Comparison of ENCODE assay signal across 8 cellular contexts in genomic region chr5:163696270-163696887, GRCh38.
DNase-seq lines count a peak whose midpoint lies in the region; ATAC-seq and TF ChIP-seq lines count a peak whose summit lies in the region.

No MANE protein-coding gene starts in this region.

- ATAC-seq in Right ventricle myocardium superior (ENCODE audit: poor library complexity) (peak; percentile 66), HCT116 (peak; percentile 93), mucosa of descending colon (peak; percentile 92)

- H3K36me3 ChIP-seq in HCT116 (ENCODE audit: control insufficient read depth in 1 of 2, insufficient read depth in 2 of 2, low read length in 2 of 2) (no peaks in the 10 kb centered on the region), mucosa of descending colon (ENCODE audit: low read depth) (no peaks in the 10 kb centered on the region)

- RAD21 ChIA-PET in HCT116 (lab: Charles Lee; ENCODE audit: low non-redundant PET in 1 of 2, low total read pairs in 2 of 2, uncharacterized antibody in 2 of 2, unreplicated experiment in 2 of 2), result no interaction called here

- no peak overlapping the region for H3K27ac ChIP-seq in HCT116 (ENCODE audit: low read depth, low read length)

- H2AFZ ChIP-seq in HCT116 (ENCODE audit: low read depth, low read length, poor library complexity, severe bottlenecking), result no peak overlapping the region

- H3K4me1 ChIP-seq in HCT116 (ENCODE audit: control insufficient read depth in 1 of 2, insufficient read depth in 2 of 2, low read length in 2 of 2), result no peaks in the 10 kb centered on the region
- no peaks in the 10 kb centered on the region for H3K4me1 ChIP-seq in mucosa of descending colon (ENCODE audit: low read depth)

- no peaks in the 10 kb centered on the region for H3K9me2 ChIP-seq in HCT116 (ENCODE audit: insufficient read depth)

- H4K20me1 ChIP-seq in HCT116 (ENCODE audit: insufficient read depth), result no peaks in the 10 kb centered on the region

- H3K4me3 ChIP-seq in HCT116 (replicated peaks in 1 of 2; ENCODE audit: low read depth in 1 of 2, low read length in 2 of 2) (no peak overlapping the region), LNCaP clone FGC (ENCODE audit: low read depth, low read length) (no peak overlapping the region), mucosa of descending colon (no peak overlapping the region)

- H3K9me3 ChIP-seq in HCT116 (ENCODE audit: control insufficient read depth in 1 of 2, insufficient read depth in 1 of 2, low read depth in 1 of 2, low read length in 2 of 2) (no peaks in the 10 kb centered on the region), mucosa of descending colon (no peaks in the 10 kb centered on the region)

- POLR2A ChIA-PET in HCT116 (lab: Charles Lee), result no interaction called here

- intact Hi-C loops in Right ventricle myocardium superior (cut with DNase I) (no loop called here), cardiac septum (cut with DNase I) (loop anchor here (10.0 kb wide), 1 partner anchor 808 kb away; no protein-coding TSS in a partner anchor), HCT116 (cut with micrococcal nuclease) (loop anchor here (1.0 to 10.0 kb wide), 3 partner anchors 132 to 812 kb away; no protein-coding TSS in a partner anchor), mucosa of descending colon (cut with DNase I, micrococcal nuclease) (loop anchor here (10.0 kb wide), 2 partner anchors 132 to 808 kb away; no protein-coding TSS in a partner anchor)

- CTCF ChIA-PET in HCT116 (lab: Charles Lee), result interaction anchor here (0.6 to 1.3 kb wide), 3 partner anchors 175 to 808 kb away, joined by 3 to 5 read pairs (median 5); no protein-coding TSS in a partner anchor

- peak; percentile 53 for TF ChIP-seq RAD21 in HCT116 (IDR thresholded peaks at IDR 0.05; ENCODE audit: low read depth)

- no TSS peak for BruUV-seq in HCT116 (replicated peaks; lab: Mats Ljungman, UMichigan)

- no peak overlapping the region for H3K4me2 ChIP-seq in HCT116 (ENCODE audit: low read length)

- TF ChIP-seq CTCF in HCT116 (IDR thresholded peaks at IDR 0.05 in 2 of 3, conservative IDR thresholded peaks at IDR 0.05 in 1 of 3; ENCODE audit: borderline replicate concordance in 1 of 3, insufficient read depth in 1 of 3, low read depth in 2 of 3, low read length in 2 of 3), result peak; percentile 23 to 66 (median 47); a peak in 5 of 6 replicates
- peak; percentile 87 for TF ChIP-seq CTCF in LNCaP clone FGC (IDR thresholded peaks at IDR 0.05; ENCODE audit: control insufficient read depth, extremely low read depth, insufficient read depth)
- peak; percentile 13 for TF ChIP-seq CTCF in mucosa of descending colon (IDR thresholded peaks at IDR 0.05)

- TF ChIP-seq POLR2A in HCT116 (IDR thresholded peaks at IDR 0.05; ENCODE audit: borderline replicate concordance, extremely low read depth, insufficient read depth, insufficient read length), result no peak

- DNase-seq in Right ventricle myocardium superior (peak; percentile 33), cardiac septum (ENCODE audit: low spot score) (no peak), HCT116 (ENCODE audit: low read depth, low spot score) (peak; percentile 19), LNCaP clone FGC (ENCODE audit: low read depth) (peak; percentile 55), SHP77 treated with DMSO at 0.1 percent for 48 hours (lab: John Stamatoyannopoulos, UW) (peak; percentile 41), epidermal melanocyte (ENCODE audit: insufficient read length, low spot score) (peak; percentile 36), mucosa of descending colon (peak in 2 of 3 donors; percentile 27 to 68)
- no peak for DNase-seq in stimulated activated naive CD4-positive, alpha-beta T cell (lab: John Stamatoyannopoulos, UW)

- H3K27me3 ChIP-seq in HCT116 (ENCODE audit: insufficient read depth, low read length), result peaks cover 7% of the 10 kb centered on the region; the same call in 1 of the 2 replicates

- no peak overlapping the region for H3K9ac ChIP-seq in HCT116 (ENCODE audit: low read length)

- H3K79me2 ChIP-seq in HCT116 (ENCODE audit: insufficient read depth, low read length), result no peaks in the 10 kb centered on the region

TF ChIP-seq in HCT116, 20 proteins besides CTCF, POLR2A, EP300 and RAD21:
- TF ChIP-seq CBX3 (IDR thresholded peaks at IDR 0.05; ENCODE audit: low read depth) (no peak), ATF3 (IDR thresholded peaks at IDR 0.05) (no peak), MAX (IDR thresholded peaks at IDR 0.05) (no peak), FOSL1 (IDR thresholded peaks at IDR 0.05; ENCODE audit: low read depth) (no peak), SP1 (IDR thresholded peaks at IDR 0.05; ENCODE audit: low read depth) (no peak), ZNF274 (IDR thresholded peaks at IDR 0.05; ENCODE audit: low read depth, low read length) (no peak), REST (IDR thresholded peaks at IDR 0.05; ENCODE audit: low read depth) (no peak), TCF7L2 (IDR thresholded peaks at IDR 0.05; ENCODE audit: borderline replicate concordance, extremely low read depth, insufficient read depth, insufficient read length) (no peak), ELF1 (IDR thresholded peaks at IDR 0.05; ENCODE audit: borderline replicate concordance, low read depth) (no peak)

Comparison
In these comparisons a context has a peak if more than half of its experiments do, and no peak if none do; other contexts are left out.
1. DNase-seq: peak in Right ventricle myocardium superior (single experiment), HCT116 (single experiment), LNCaP clone FGC (single experiment), SHP77 treated with DMSO at 0.1 percent for 48 hours (single experiment), epidermal melanocyte (single experiment) and mucosa of descending colon (2 of 3); none in cardiac septum (single experiment) and stimulated activated naive CD4-positive, alpha-beta T cell (0 of 6).
2. CTCF ChIP-seq: peak in every context shown above with its lines; median percentile 87 in LNCaP clone FGC; 47 in HCT116; 13 in mucosa of descending colon.
3. Peak in every context shown above with its lines, with median percentiles within 50 percentile points of each other: ATAC-seq.